ENCODE assay signal across 9 cellular contexts in the genomic region with DNA sequence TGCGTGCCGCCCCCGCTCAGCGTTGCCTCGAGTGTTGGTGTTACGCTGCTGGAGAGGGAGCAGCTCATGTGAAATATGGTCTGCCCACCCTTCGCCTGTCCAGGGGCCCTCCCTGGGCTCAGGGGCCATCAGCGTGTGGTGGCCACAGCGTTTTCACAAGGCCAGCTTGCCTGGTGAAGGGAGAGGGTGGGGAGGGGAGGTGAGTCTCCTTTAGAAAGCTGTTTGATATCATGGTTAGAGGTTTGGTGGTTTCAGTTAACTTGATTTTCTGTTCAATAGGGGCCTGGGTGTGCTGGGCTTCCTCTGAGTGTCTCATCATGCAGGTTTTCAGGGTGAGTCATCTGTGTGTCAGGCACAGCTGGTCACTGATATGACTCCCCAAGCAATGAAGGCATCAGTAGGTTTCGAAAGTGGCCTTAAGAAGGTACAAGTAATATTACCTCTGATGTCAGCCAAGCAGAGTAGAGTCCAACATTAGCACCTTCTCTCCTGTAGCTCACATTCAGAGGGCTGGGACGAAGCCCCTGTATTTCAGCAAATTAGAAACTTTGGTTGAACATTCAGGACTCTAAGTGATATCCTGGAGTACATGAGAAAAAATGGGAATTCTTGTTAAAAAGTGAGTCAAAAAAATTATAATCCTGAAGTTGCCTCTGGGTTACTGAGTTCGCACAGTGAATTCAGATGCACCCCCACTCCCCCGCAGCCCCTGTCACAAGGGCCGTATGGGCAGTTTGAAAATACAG.
DNase-seq lines count a peak whose midpoint lies in the region; ATAC-seq and TF ChIP-seq lines count a peak whose summit lies in the region.
"Had no signal": no experiment of that assay in that cellular context is flagged by ENCODE, and none has a peak within 500 bp of the region (broad histone marks: within the 10 kb centered on the region; RNA-seq: fewer than 3 reads in every experiment).

No MANE protein-coding gene starts in this region.

- DNase-seq in EL: peak; percentile 94
- DNase-seq in HK-2 (ENCODE audit: unreplicated experiment): peak; percentile 71
- DNase-seq in left colon: no peak
- DNase-seq in upper lobe of right lung: no peak
- DNase-seq in NCI-H187 treated with DMSO at 0.1 percent for 48 hours (lab: John Stamatoyannopoulos, UW): no peak
- no peak for DNase-seq in COLO668 (lab: John Stamatoyannopoulos, UW; ENCODE audit: unreplicated experiment)
- DNase-seq: right cardiac atrium had no signal

- H3K4me3 Mint-ChIP-seq in activated naive CD8-positive, alpha-beta T cell: no peak overlapping the region

- H3K4me3 ChIP-seq in upper lobe of right lung: no peak overlapping the region

- H3K4me1 Mint-ChIP-seq in activated naive CD8-positive, alpha-beta T cell (ENCODE audit: low read depth): peaks cover 8% of the 10 kb centered on the region

- peaks cover 7% of the 10 kb centered on the region for H3K36me3 Mint-ChIP-seq in activated naive CD8-positive, alpha-beta T cell

- intact Hi-C loops in left colon (cut with DNase I, micrococcal nuclease) (no loop called here), upper lobe of right lung (cut with DNase I) (no loop called here)

- H3K4me1 ChIP-seq in upper lobe of right lung: peaks cover 26% of the 10 kb centered on the region

- no peak overlapping the region for H3K27ac ChIP-seq in upper lobe of right lung

- TF ChIP-seq CTCF in upper lobe of right lung (IDR thresholded peaks at IDR 0.05): no peak

- peaks cover 4% of the 10 kb centered on the region for H3K36me3 ChIP-seq in upper lobe of right lung

- no peaks in the 10 kb centered on the region for H3K9me3 ChIP-seq in upper lobe of right lung

- H3K27ac Mint-ChIP-seq in activated naive CD8-positive, alpha-beta T cell: peak overlapping the region; percentile 28

- peak; percentile 66 for ATAC-seq in left colon
- ATAC-seq in upper lobe of right lung: peak; percentile 48
- no peak for ATAC-seq in HG03342 (IDR thresholded peaks at IDR 0.05; ENCODE audit: unreplicated experiment)

- no peaks in the 10 kb centered on the region for H3K27me3 Mint-ChIP-seq in activated naive CD8-positive, alpha-beta T cell

- H3K9me3 Mint-ChIP-seq in activated naive CD8-positive, alpha-beta T cell (ENCODE audit: low read depth): no peaks in the 10 kb centered on the region

- H3K27me3 ChIP-seq in upper lobe of right lung: no peaks in the 10 kb centered on the region

Comparison
In these comparisons a context has a peak if more than half of its experiments do, and no peak if none do; other contexts are left out.
1. DNase-seq: peak in EL (single experiment) and HK-2 (single experiment); none in left colon (0 of 2), upper lobe of right lung (single experiment), NCI-H187 treated with DMSO at 0.1 percent for 48 hours (single experiment) and COLO668 (single experiment).